25 cellular contexts compared by ENCODE assay signal in the genomic region with DNA sequence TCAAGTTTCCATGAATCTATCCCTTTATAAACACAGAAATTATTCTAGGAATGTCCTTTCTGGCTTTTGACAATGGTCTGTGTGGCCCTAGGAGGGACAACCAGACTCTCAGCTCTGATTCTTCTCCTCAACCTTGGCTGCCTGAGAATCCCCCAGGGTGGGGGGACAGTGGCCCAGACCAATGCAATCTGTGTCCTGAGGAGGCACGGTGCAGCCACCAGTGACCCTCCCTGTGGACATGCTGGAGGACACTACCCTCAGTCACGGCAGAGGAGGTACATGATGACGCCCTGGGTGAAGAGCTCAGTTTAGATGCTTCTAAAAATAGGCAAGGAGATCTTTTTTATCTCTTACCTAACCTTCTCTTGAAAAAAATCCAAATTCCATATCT.
DNase-seq lines count a peak whose midpoint lies in the region; ATAC-seq and TF ChIP-seq lines count a peak whose summit lies in the region.
"Had no signal": no experiment of that assay in that cellular context is flagged by ENCODE, and none has a peak within 500 bp of the region (broad histone marks: within the 10 kb centered on the region; RNA-seq: fewer than 3 reads in every experiment).

No MANE protein-coding gene starts in this region.

- no peak for TF ChIP-seq CTCF in WTC11 (IDR thresholded peaks at IDR 0.05)
- TF ChIP-seq CTCF in chondrocyte (IDR thresholded peaks at IDR 0.05): no peak
- TF ChIP-seq CTCF in smooth muscle cell (IDR thresholded peaks at IDR 0.05; ENCODE audit: borderline replicate concordance, insufficient read depth, poor library complexity, severe bottlenecking): no peak
- TF ChIP-seq CTCF in left lung (IDR thresholded peaks at IDR 0.05): no peak

- H3K9me3 ChIP-seq in neuronal stem cell (replicated peaks in 1 of 2; ENCODE audit: control insufficient read depth in 2 of 2, insufficient read depth in 1 of 2, low read depth in 1 of 2, low read length in 2 of 2) (no peaks in the 10 kb centered on the region), smooth muscle cell (replicated peaks; ENCODE audit: low read depth) (no peaks in the 10 kb centered on the region), left lung (no peaks in the 10 kb centered on the region)
- H3K9me3 ChIP-seq: BLaER1 had no signal

- H3K4ac ChIP-seq in neuronal stem cell (ENCODE audit: low read length): no peak overlapping the region

- no peak overlapping the region for H3K27ac ChIP-seq in neuronal stem cell (replicated peaks; ENCODE audit: low read length)
- H3K27ac ChIP-seq in smooth muscle cell (ENCODE audit: low read depth): no peak overlapping the region
- H3K27ac ChIP-seq in left lung: no peak overlapping the region
- H3K27ac ChIP-seq: BLaER1, HL-60, KMS-11, SK-N-MC had no signal

- H3K9me3 Mint-ChIP-seq in WTC11 (0 out of 2 replicates have a peak, but pooled peaks cover 5% of the 10 kb centered on the region), chondrocyte (ENCODE audit: low read depth) (peaks cover under 1% of the 10 kb centered on the region)
- H3K9me3 Mint-ChIP-seq: CD4-positive, alpha-beta T cell had no signal

- H3K4me3 ChIP-seq in neuronal stem cell (ENCODE audit: low read length in 2 of 2): no peak overlapping the region
- H3K4me3 ChIP-seq in smooth muscle cell: no peak overlapping the region
- no peak overlapping the region for H3K4me3 ChIP-seq in left lung
- H3K4me3 ChIP-seq: BLaER1, GM12878, SK-N-MC had no signal

- no CpG with 5 or more reads among the region's 3 CpGs for WGBS in neuronal stem cell (ENCODE audit: extremely low coverage in 2 of 2, insufficient read length in 2 of 2, insufficient replicate concordance in 1 of 2), 2 donors
- WGBS in smooth muscle cell (ENCODE audit: low lambda C conversion rate): 97% methylated on average over 3 of the region's 3 CpGs

- CTCF ChIA-PET in WTC11 (lab: Charles Lee): interaction anchor here (1.4 to 1.6 kb wide), 2 partner anchors 241 to 247 kb away, joined by 4 read pairs; no protein-coding TSS in a partner anchor

- no peak for ATAC-seq in WTC11
- peak; percentile 21 to 48 for ATAC-seq in left cardiac atrium
- ATAC-seq in HG03521 (IDR thresholded peaks at IDR 0.05; ENCODE audit: unreplicated experiment): no peak
- no peak for ATAC-seq in left lung
- ATAC-seq: GM12878, HCT116 had no signal

- H3K27me3 Mint-ChIP-seq in WTC11 (ENCODE audit: low read depth) (no peaks in the 10 kb centered on the region), chondrocyte (ENCODE audit: low read depth) (no peaks in the 10 kb centered on the region)

- no peak overlapping the region for H2AK5ac ChIP-seq in neuronal stem cell (ENCODE audit: low read depth, low read length)

- no peak overlapping the region for H2BK15ac ChIP-seq in neuronal stem cell (ENCODE audit: low read length)

- H3K36me3 ChIP-seq in neuronal stem cell (replicated peaks in 1 of 2; ENCODE audit: control insufficient read depth in 2 of 2, insufficient read depth in 2 of 2, low read length in 2 of 2): peaks cover 0 to 46% of the 10 kb centered on the region in 2 donors
- no peaks in the 10 kb centered on the region for H3K36me3 ChIP-seq in smooth muscle cell (ENCODE audit: low read depth)
- no peaks in the 10 kb centered on the region for H3K36me3 ChIP-seq in left lung
- H3K36me3 ChIP-seq: BLaER1 had no signal

- POLR2A ChIA-PET in WTC11 (lab: Charles Lee): no interaction called here

- H3K4me1 ChIP-seq in neuronal stem cell (ENCODE audit: control insufficient read depth in 2 of 2, insufficient read depth in 1 of 2, low read depth in 1 of 2, low read length in 2 of 2): peaks cover 8 to 10% of the 10 kb centered on the region in 2 donors
- H3K4me1 ChIP-seq in smooth muscle cell (ENCODE audit: low read depth): peaks cover 10% of the 10 kb centered on the region
- no peaks in the 10 kb centered on the region for H3K4me1 ChIP-seq in left lung
- H3K4me1 ChIP-seq: BLaER1 had no signal

- no peak overlapping the region for H4K91ac ChIP-seq in neuronal stem cell (ENCODE audit: low read depth, low read length, poor library complexity)

- H2BK120ac ChIP-seq in neuronal stem cell (ENCODE audit: low read depth, low read length): no peak overlapping the region

- H3K36me3 Mint-ChIP-seq in WTC11 (peaks cover 42% of the 10 kb centered on the region), chondrocyte (ENCODE audit: low read depth) (no peaks in the 10 kb centered on the region)

- H2AFZ ChIP-seq in neuronal stem cell (ENCODE audit: low read length) (no peak overlapping the region), smooth muscle cell (ENCODE audit: low read depth) (no peak overlapping the region)

- H3K27ac Mint-ChIP-seq in WTC11: peak overlapping the region; percentile 13; the same call in 1 of the 2 replicates
- H3K27ac Mint-ChIP-seq in chondrocyte (ENCODE audit: unreplicated experiment): peak overlapping the region; percentile 72
- H3K27ac Mint-ChIP-seq: CD4-positive, alpha-beta T cell; IgD-negative memory B cell had no signal

- H3K4me3 Mint-ChIP-seq in WTC11 (no peak overlapping the region), chondrocyte (ENCODE audit: unreplicated experiment) (no peak overlapping the region)
- H3K4me3 Mint-ChIP-seq: CD4-positive, alpha-beta T cell; IgD-negative memory B cell had no signal

- H2BK5ac ChIP-seq in neuronal stem cell (ENCODE audit: low read length): no peak overlapping the region

- H3K79me2 ChIP-seq in smooth muscle cell (ENCODE audit: low read depth): no peaks in the 10 kb centered on the region

- no peak overlapping the region for H3K4me2 ChIP-seq in neuronal stem cell (ENCODE audit: insufficient read depth, low read length, poor library complexity, severe bottlenecking)
- H3K4me2 ChIP-seq in smooth muscle cell: no peak overlapping the region
- H3K4me2 ChIP-seq: BLaER1, KMS-11 had no signal

- intact Hi-C loops in left cardiac atrium (cut with DNase I) (no loop called here), left lung (cut with DNase I) (no loop called here)

- H3K9ac ChIP-seq in neuronal stem cell (ENCODE audit: low read depth, low read length, poor library complexity) (no peak overlapping the region), smooth muscle cell (ENCODE audit: low read depth) (no peak overlapping the region)
- H3K9ac ChIP-seq: BLaER1, KMS-11 had no signal

- H3F3A ChIP-seq in smooth muscle cell (ENCODE audit: low read depth): no peaks in the 10 kb centered on the region

- peak overlapping the region; percentile 63 for H3K18ac ChIP-seq in neuronal stem cell (ENCODE audit: low read length)

- H3K23ac ChIP-seq in neuronal stem cell (ENCODE audit: low read depth, low read length, poor library complexity): no peak overlapping the region

- no peaks in the 10 kb centered on the region for H4K20me1 ChIP-seq in smooth muscle cell (ENCODE audit: low read depth)
- H4K20me1 ChIP-seq: BLaER1 had no signal

- no peak for DNase-seq in WTC11 (ENCODE audit: low spot score)
- DNase-seq in chondrocyte (ENCODE audit: low spot score): no peak
- no peak for DNase-seq in left cardiac atrium
- no peak for DNase-seq in neuronal stem cell (ENCODE audit: low spot score)
- no peak for DNase-seq in DMS 273 treated with DMSO at 0.1 percent for 48 hours (lab: John Stamatoyannopoulos, UW)
- DNase-seq in smooth muscle cell (lab: John Stamatoyannopoulos, UW; ENCODE audit: unreplicated experiment): no peak
- no peak for DNase-seq in left lung
- DNase-seq: CD4-positive, alpha-beta T cell; DMS53; MM.1S; NCI-H1048; NCI-H1417; NCI-H1694; NCI-H2029 treated with DMSO at 0.1 percent for 48 hours; NCI-H526 treated with DMSO at 0.1 percent for 48 hours; RPMI8226; SHP77 treated with DMSO at 0.1 percent for 48 hours had no signal

- H3K79me1 ChIP-seq in neuronal stem cell (ENCODE audit: low read depth, low read length): no peaks in the 10 kb centered on the region

- H3K27me3 ChIP-seq in neuronal stem cell (ENCODE audit: control insufficient read depth in 3 of 3, insufficient read depth in 3 of 3, low read depth in 1 of 3, low read length in 3 of 3) (no peaks in the 10 kb centered on the region), smooth muscle cell (ENCODE audit: low read depth) (no peaks in the 10 kb centered on the region), left lung (peaks cover 0 to 14% of the 10 kb centered on the region in 2 donors)

- no peak overlapping the region for H4K8ac ChIP-seq in neuronal stem cell (ENCODE audit: low read depth, low read length)

- H2BK12ac ChIP-seq in neuronal stem cell (ENCODE audit: low read length): no peak overlapping the region

- H3K4me1 Mint-ChIP-seq in WTC11 (peaks cover 16% of the 10 kb centered on the region), chondrocyte (ENCODE audit: low read depth) (peaks cover 34% of the 10 kb centered on the region)

- no peak overlapping the region for H3K14ac ChIP-seq in neuronal stem cell (ENCODE audit: low read length)

TF ChIP-seq in WTC11, 78 proteins besides CTCF, POLR2A, EP300 and RAD21 (continues in another document):
- no peak for TF ChIP-seq EMX1 (CRISPR knock-in tag; IDR thresholded peaks at IDR 0.05)
- TF ChIP-seq, protein P1, sequence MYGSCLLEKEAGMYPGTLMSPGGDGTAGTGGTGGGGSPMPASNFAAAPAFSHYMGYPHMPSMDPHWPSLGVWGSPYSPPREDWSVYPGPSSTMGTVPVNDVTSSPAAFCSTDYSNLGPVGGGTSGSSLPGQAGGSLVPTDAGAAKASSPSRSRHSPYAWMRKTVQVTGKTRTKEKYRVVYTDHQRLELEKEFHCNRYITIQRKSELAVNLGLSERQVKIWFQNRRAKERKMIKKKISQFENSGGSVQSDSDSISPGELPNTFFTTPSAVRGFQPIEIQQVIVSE (CRISPR knock-in tag; IDR thresholded peaks at IDR 0.05; ENCODE audit: borderline replicate concordance): no peak
- TF ChIP-seq, protein P2, sequence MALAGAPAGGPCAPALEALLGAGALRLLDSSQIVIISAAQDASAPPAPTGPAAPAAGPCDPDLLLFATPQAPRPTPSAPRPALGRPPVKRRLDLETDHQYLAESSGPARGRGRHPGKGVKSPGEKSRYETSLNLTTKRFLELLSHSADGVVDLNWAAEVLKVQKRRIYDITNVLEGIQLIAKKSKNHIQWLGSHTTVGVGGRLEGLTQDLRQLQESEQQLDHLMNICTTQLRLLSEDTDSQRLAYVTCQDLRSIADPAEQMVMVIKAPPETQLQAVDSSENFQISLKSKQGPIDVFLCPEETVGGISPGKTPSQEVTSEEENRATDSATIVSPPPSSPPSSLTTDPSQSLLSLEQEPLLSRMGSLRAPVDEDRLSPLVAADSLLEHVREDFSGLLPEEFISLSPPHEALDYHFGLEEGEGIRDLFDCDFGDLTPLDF (CRISPR knock-in tag; IDR thresholded peaks at IDR 0.05): no peak

Comparison
In these comparisons a context has a peak if more than half of its experiments do, and no peak if none do; other contexts are left out.
1. ATAC-seq: peak in left cardiac atrium (2 of 2); none in WTC11 (single experiment), HG03521 (single experiment) and left lung (single experiment).